8 cellular contexts compared by ENCODE assay signal in the genomic region with DNA sequence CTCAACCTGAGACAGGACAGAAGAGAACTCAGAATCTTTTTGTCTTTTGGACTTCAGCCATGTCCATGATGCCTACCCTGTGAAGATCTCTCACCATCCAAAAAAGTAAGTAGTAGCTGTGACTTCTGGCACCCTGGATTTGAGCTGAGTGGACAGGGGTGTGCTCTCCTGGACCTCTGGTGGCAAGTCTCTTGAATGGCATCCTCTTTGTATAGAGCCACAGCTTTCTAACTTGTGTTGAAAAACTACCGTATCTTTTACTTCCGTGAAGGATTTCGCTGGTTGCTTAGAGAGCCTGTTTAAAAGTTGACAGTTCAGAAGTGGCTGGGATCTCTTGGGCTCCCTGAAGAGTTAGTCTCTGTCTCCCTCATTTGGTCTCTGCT. TPM values are rescaled to one million over a fixed set of nuclear protein-coding genes. Genes with fewer than 3 reads are reported as not detected.
DNase-seq lines count a peak whose midpoint lies in the region; ATAC-seq and TF ChIP-seq lines count a peak whose summit lies in the region.

No MANE protein-coding gene starts in this region.

- ATAC-seq in activated CD8-positive, alpha-beta T cell treated with anti-CD3 and anti-CD28 coated beads for 36 hours: no peak

- no peaks in the 10 kb centered on the region for H3K27me3 Mint-ChIP-seq in activated CD8-positive, alpha-beta T cell treated with anti-CD3 and anti-CD28 coated beads for 36 hours

- in situ Hi-C loops in GM13977 (cut with MboI; ENCODE audit: low pct_unique_long_range_greater_than_20kb, low sequenced_read_pairs, unreplicated experiment): no loop called here

- DNase-seq in AG09319 (ENCODE audit: extremely low read depth, low read depth): no peak
- DNase-seq in activated CD8-positive, alpha-beta T cell treated with anti-CD3 and anti-CD28 coated beads for 36 hours: peak; percentile 20
- DNase-seq in iris pigment epithelial cell (ENCODE audit: low read depth): peak; percentile 39
- no peak for DNase-seq in coronary artery (ENCODE audit: low spot score)
- DNase-seq in GM13977 (ENCODE audit: low spot score): no peak
- no peak for DNase-seq in DMS79 treated with DMSO at 0.1 percent for 48 hours (lab: John Stamatoyannopoulos, UW)
- DNase-seq in NCI-H1930 (lab: John Stamatoyannopoulos, UW): no peak

- no peak overlapping the region for H3K4me3 ChIP-seq in coronary artery

- intact Hi-C loops in activated CD8-positive, alpha-beta T cell treated with anti-CD3 and anti-CD28 coated beads for 36 hours (cut with micrococcal nuclease): no loop called here

- peak; percentile 22 for TF ChIP-seq CTCF in AG09319 (IDR thresholded peaks at IDR 0.05; ENCODE audit: low read depth, low read length)
- TF ChIP-seq CTCF in GM12872 (IDR thresholded peaks at IDR 0.05; ENCODE audit: insufficient read depth, low read depth, low read length): peak; percentile 62
- peak; percentile 36 for TF ChIP-seq CTCF in activated CD8-positive, alpha-beta T cell treated with anti-CD3 and anti-CD28 coated beads for 36 hours (IDR thresholded peaks at IDR 0.05)
- TF ChIP-seq CTCF in coronary artery (IDR thresholded peaks at IDR 0.05): no peak
- no peak for TF ChIP-seq CTCF in GM13977 (IDR thresholded peaks at IDR 0.05; ENCODE audit: extremely low read depth, insufficient read depth, missing control alignments)

- H3K27ac ChIP-seq in coronary artery: no peak overlapping the region

- peaks cover 28% of the 10 kb centered on the region for H3K4me1 Mint-ChIP-seq in activated CD8-positive, alpha-beta T cell treated with anti-CD3 and anti-CD28 coated beads for 36 hours (ENCODE audit: low read depth)

- H3K36me3 Mint-ChIP-seq in activated CD8-positive, alpha-beta T cell treated with anti-CD3 and anti-CD28 coated beads for 36 hours (ENCODE audit: low read depth): peaks cover 27% of the 10 kb centered on the region

- peak overlapping the region; percentile 92 for H3K4me3 Mint-ChIP-seq in activated CD8-positive, alpha-beta T cell treated with anti-CD3 and anti-CD28 coated beads for 36 hours

- POLR2A ChIA-PET in activated CD8-positive, alpha-beta T cell treated with anti-CD3 and anti-CD28 coated beads for 36 hours (lab: Charles Lee): interaction anchor here (1.0 to 8.8 kb wide), 5 partner anchors 13 to 176 kb away, joined by 3 to 195 read pairs (median 10); a partner anchor contains a TSS

- no peaks in the 10 kb centered on the region for H3K9me3 Mint-ChIP-seq in activated CD8-positive, alpha-beta T cell treated with anti-CD3 and anti-CD28 coated beads for 36 hours

- CTCF ChIA-PET in activated CD8-positive, alpha-beta T cell treated with anti-CD3 and anti-CD28 coated beads for 36 hours (lab: Charles Lee): interaction anchor here (0.9 to 1.7 kb wide), 9 partner anchors 8 to 145 kb away, joined by 3 to 4 read pairs (median 4); no protein-coding TSS in a partner anchor

- H3K27ac Mint-ChIP-seq in activated CD8-positive, alpha-beta T cell treated with anti-CD3 and anti-CD28 coated beads for 36 hours: peak overlapping the region; percentile 89

RNA-seq across cellular contexts. Expression of a gene that starts 1.8 kb away (rescaled TPM):
- total RNA-seq in activated CD8-positive, alpha-beta T cell treated with anti-CD3 and anti-CD28 coated beads for 36 hours: 10 to 100 TPM; 51.0 to 51.1 TPM

RNA-seq across cellular contexts. Expression of a gene that starts 37.3 kb away (rescaled TPM):
- total RNA-seq in activated CD8-positive, alpha-beta T cell treated with anti-CD3 and anti-CD28 coated beads for 36 hours: 10 to 100 TPM; 24.0 to 24.7 TPM

RNA-seq across cellular contexts. Expression of a gene that starts 47.5 kb away (rescaled TPM):
- 10 to 100 TPM; 21.5 to 22.0 TPM for total RNA-seq in activated CD8-positive, alpha-beta T cell treated with anti-CD3 and anti-CD28 coated beads for 36 hours

RNA-seq across cellular contexts. Expression of a gene that starts 55.8 kb away (rescaled TPM):
- total RNA-seq in activated CD8-positive, alpha-beta T cell treated with anti-CD3 and anti-CD28 coated beads for 36 hours: 10 to 100 TPM; 23.5 to 25.5 TPM

Comparison
In these comparisons a context has a peak if more than half of its experiments do, and no peak if none do; other contexts are left out.
1. DNase-seq: peak in activated CD8-positive, alpha-beta T cell treated with anti-CD3 and anti-CD28 coated beads for 36 hours (single experiment) and iris pigment epithelial cell (single experiment); none in AG09319 (single experiment), coronary artery (single experiment), GM13977 (single experiment), DMS79 treated with DMSO at 0.1 percent for 48 hours (single experiment) and NCI-H1930 (0 of 2).
2. CTCF ChIP-seq: peak in AG09319 (single experiment), GM12872 (single experiment) and activated CD8-positive, alpha-beta T cell treated with anti-CD3 and anti-CD28 coated beads for 36 hours (single experiment); none in coronary artery (single experiment) and GM13977 (single experiment).